Comparison of ENCODE assay signal across 8 cellular contexts in the genomic region with DNA sequence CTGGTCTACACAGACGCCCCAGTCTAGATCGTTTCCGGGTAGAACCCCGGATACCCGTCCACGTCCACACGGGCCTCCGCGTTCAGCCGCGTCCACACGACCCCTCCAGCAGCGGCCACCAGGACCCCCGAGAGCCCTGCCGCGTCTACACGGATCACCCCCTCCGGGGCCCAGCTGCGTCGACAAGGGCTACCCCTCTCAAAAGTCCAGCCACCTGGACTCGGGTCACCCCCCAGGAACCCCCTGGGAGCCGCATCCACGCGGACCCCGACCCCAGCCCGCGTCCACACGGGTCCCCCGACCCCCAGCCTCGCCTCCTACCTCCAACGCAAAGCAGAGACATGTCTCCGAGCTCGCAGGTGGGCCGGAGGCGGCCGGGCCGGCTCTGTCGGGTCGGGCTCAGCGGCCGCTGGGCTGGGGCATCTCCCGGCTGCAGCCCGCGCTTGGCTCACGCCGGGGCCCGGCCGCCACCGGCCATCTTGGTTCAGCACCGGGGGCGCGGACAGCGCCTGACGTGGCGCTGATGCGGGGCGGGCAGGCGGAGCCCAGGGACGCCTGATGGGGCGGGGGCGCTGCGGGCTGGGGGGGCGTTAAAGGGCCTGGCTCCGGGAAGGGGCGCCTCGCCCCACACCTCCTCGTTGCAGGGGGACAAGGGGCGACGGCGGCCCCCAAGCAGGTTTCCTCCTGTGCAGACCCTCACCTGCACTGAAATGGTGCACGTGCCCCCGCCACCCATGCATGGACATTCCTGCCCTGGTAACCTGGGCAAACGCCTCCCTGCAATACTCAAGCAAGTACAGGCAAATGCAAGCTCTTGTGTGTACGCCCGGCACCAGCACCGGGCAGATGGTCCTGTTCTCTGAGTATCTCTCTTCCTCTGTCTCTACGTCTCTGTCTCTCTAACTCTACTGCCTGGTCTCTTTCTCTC. TPM values are rescaled to one million over a fixed set of nuclear protein-coding genes. Genes with fewer than 3 reads are reported as not detected.
DNase-seq lines count a peak whose midpoint lies in the region; ATAC-seq and TF ChIP-seq lines count a peak whose summit lies in the region.

A gene (minus strand): TSS at position 498 of the 928 bp plus-strand sequence. CDS start 155 bp downstream, at position 343.

- no peaks in the 10 kb centered on the region; the same call in none of the 2 replicates for H3K27me3 ChIP-seq in GM06990 (replicated peaks; ENCODE audit: control insufficient read depth, insufficient read depth, low read length)

- peak within 1 kb of the TSS; percentile 13 for H3K27ac Mint-ChIP-seq in endothelial cell (ENCODE audit: unreplicated experiment)
- no peak within 1 kb of the TSS for H3K27ac Mint-ChIP-seq in nephron

- H3K4me1 Mint-ChIP-seq in endothelial cell (ENCODE audit: unreplicated experiment), result peaks cover 16% of the 10 kb centered on the region
- peaks cover 10% of the 10 kb centered on the region for H3K4me1 Mint-ChIP-seq in nephron

- no peaks in the 10 kb centered on the region for H3K36me3 ChIP-seq in GM06990 (ENCODE audit: control insufficient read depth, insufficient read depth, low read length)

- H3K27me3 Mint-ChIP-seq in endothelial cell (ENCODE audit: unreplicated experiment), result peaks cover 14% of the 10 kb centered on the region
- peaks cover 77% of the 10 kb centered on the region for H3K27me3 Mint-ChIP-seq in nephron (ENCODE audit: low read depth)

- ATAC-seq in HG03175 (IDR thresholded peaks at IDR 0.05; ENCODE audit: unreplicated experiment), result no peak
- no peak for ATAC-seq in HG03342 (IDR thresholded peaks at IDR 0.05; ENCODE audit: unreplicated experiment)

- DNase-seq in GM06990 (ENCODE audit: extremely low read depth, insufficient read length) (peak; percentile 40), NCI-H2171 (lab: John Stamatoyannopoulos, UW) (peak; percentile 40), endothelial cell (ENCODE audit: low spot score) (peak; percentile 91), GF-D8 (lab: John Stamatoyannopoulos, UW) (no peak)
- DNase-seq in activated CD8-positive, alpha-beta memory T cell treated with anti-CD3 and anti-CD28 coated beads, Interleukin-2, amount 50 U/mL, for 48 hours, result peak; percentile 79

- no peaks in the 10 kb centered on the region for H3K9me3 Mint-ChIP-seq in endothelial cell (ENCODE audit: unreplicated experiment)
- H3K9me3 Mint-ChIP-seq in nephron, result peaks cover 2% of the 10 kb centered on the region

- TF ChIP-seq CTCF in GM06990 (IDR thresholded peaks at IDR 0.05; ENCODE audit: insufficient read depth, low read length, poor library complexity, severe bottlenecking) (no peak), endothelial cell (IDR thresholded peaks at IDR 0.05; ENCODE audit: unreplicated experiment) (no peak), nephron (IDR thresholded peaks at IDR 0.05; ENCODE audit: unreplicated experiment in 3 of 3) (no peak)

- H3K4me3 Mint-ChIP-seq in endothelial cell (ENCODE audit: unreplicated experiment), result peak within 1 kb of the TSS; percentile 77
- H3K4me3 Mint-ChIP-seq in nephron, result peak within 1 kb of the TSS; percentile 72 to 78 (median 76)

- no peak within 1 kb of the TSS for H3K4me3 ChIP-seq in GM06990 (replicated peaks; ENCODE audit: low read depth, low read length)

- H3K36me3 Mint-ChIP-seq in endothelial cell (ENCODE audit: low read depth, unreplicated experiment) (no peaks in the 10 kb centered on the region), nephron (ENCODE audit: low read depth) (no peaks in the 10 kb centered on the region)

RNA-seq across cellular contexts. Expression of the gene that starts here (rescaled TPM):
- 1.2 TPM for total RNA-seq in endothelial cell (ENCODE audit: unreplicated experiment)
